Comparison of ENCODE assay signal across 15 cellular contexts in the genomic region with DNA sequence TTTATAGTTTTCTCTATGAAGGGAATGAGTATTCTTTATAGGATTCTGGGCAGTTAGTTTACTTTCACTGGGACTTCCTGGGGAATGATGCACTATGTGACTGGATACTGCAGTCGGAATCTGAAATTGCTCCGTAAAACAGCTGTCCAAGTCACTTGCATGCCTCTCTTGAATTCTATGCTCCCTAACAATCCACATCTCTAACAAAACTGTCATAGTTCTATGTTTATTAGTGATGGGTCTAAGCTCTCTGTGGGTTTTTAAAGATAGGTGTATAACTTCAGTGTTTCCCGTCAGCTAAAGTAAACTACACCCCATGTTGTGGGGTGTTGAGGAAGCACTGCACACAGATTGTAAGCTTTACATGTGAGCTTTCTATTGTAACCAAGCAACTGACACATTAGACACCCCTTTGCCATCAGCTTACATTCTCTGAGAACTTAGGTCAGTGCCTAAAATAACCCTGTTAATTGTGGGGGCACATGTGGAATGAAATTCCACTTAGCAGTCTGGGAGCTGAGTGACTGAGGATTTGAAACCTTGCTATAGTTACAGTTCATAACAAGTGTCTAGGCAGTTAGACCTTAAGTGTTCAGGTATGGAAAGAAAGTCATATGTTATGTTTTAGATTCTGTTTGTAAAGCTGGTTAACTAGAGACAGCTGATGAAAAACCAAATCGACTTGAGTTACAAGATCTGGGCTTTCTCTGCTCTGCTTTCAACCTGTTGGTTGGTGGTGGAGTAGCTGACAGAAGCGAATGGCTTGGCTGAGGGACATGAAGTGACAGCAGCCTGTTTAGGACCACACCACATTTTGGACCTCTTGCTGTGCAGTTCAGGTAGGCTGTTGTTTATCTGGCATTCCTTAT.
DNase-seq lines count a peak whose midpoint lies in the region; ATAC-seq and TF ChIP-seq lines count a peak whose summit lies in the region.
"Had no signal": no experiment of that assay in that cellular context is flagged by ENCODE, and none has a peak within 500 bp of the region (broad histone marks: within the 10 kb centered on the region; RNA-seq: fewer than 3 reads in every experiment).

No MANE protein-coding gene starts in this region.

- WGBS in heart left ventricle, 4 donors = 28 to 40% (median 36%) methylated on average over 5 of the region's 5 CpGs
- WGBS in H9 (ENCODE audit: extremely low coverage, insufficient read length, low lambda C conversion rate) = no CpG with 5 or more reads among the region's 5 CpGs

- H3K36me3 Mint-ChIP-seq in H9 (ENCODE audit: insufficient read depth in 1 of 3, low read depth in 3 of 3) = no peaks in the 10 kb centered on the region

- intact Hi-C loops in heart left ventricle (cut with DNase I) = loop anchor here in 2 of 10 donors (2.0 kb wide), 1 partner anchor 22 kb away; no protein-coding TSS in a partner anchor

- H3K18ac ChIP-seq in H9 (ENCODE audit: insufficient read length, low read depth, low read length) = no peak overlapping the region

- H2AFZ ChIP-seq in H9 (ENCODE audit: low read length) = no peak overlapping the region

- no peak overlapping the region for H4K5ac ChIP-seq in H9 (ENCODE audit: insufficient read length, low read depth, low read length)

- no peak for TF ChIP-seq CTCF in heart left ventricle (IDR thresholded peaks at IDR 0.05)
- no peak for TF ChIP-seq CTCF in H9 (conservative IDR thresholded peaks at IDR 0.05)

- H2BK15ac ChIP-seq in H9 (ENCODE audit: low read depth, low read length) = no peak overlapping the region

- no peak overlapping the region for H3K56ac ChIP-seq in H9 (ENCODE audit: insufficient read length, low read depth, low read length)

- DNase-seq in AG08396 (ENCODE audit: low spot score) = peak; percentile 41
- DNase-seq in SJSA1 (ENCODE audit: low read depth in 1 of 2, low spot score in 2 of 2) = no peak
- DNase-seq in heart left ventricle = peak in 3 of 5 donors; percentile 21 to 37 (median 35)
- DNase-seq in H9 = no peak
- DNase-seq in NCI-H446 (lab: John Stamatoyannopoulos, UW) = no peak
- DNase-seq: KBM-7, NCI-H187, NCI-H774, SHP77 treated with DMSO at 0.1 percent for 48 hours, upper lobe of left lung had no signal

- no peaks in the 10 kb centered on the region; the same call in 1 of the 2 replicates for H3K27me3 Mint-ChIP-seq in H9 (ENCODE audit: low read depth)

- H2BK120ac ChIP-seq in H9 (ENCODE audit: low read depth, low read length, poor library complexity, severe bottlenecking) = no peak overlapping the region

- H2AK5ac ChIP-seq in H9 (ENCODE audit: insufficient read length, low read length) = no peak overlapping the region

- H4K8ac ChIP-seq in H9 (replicated peaks; ENCODE audit: insufficient read length, low read depth, low read length) = no peak overlapping the region

- no peaks in the 10 kb centered on the region for H3K9me3 Mint-ChIP-seq in H9

- no peak overlapping the region for H3K4ac ChIP-seq in H9 (ENCODE audit: low read depth, low read length)

- no peak overlapping the region for H4K91ac ChIP-seq in H9 (ENCODE audit: insufficient read length, low read depth, low read length)

- H3K36me3 ChIP-seq in SJSA1 (no peaks in the 10 kb centered on the region), heart left ventricle (no peaks in the 10 kb centered on the region), rectal smooth muscle tissue (ENCODE audit: control insufficient read depth, insufficient read depth, low read length) (no peaks in the 10 kb centered on the region)
- H3K36me3 ChIP-seq: BLaER1 treated with 17β-estradiol and CSF1 and Interleukin-3, amounts not matched to agents 10 nM and 100 nM; breast epithelium; upper lobe of left lung had no signal

- no peak overlapping the region for H3K27ac Mint-ChIP-seq in H9

- H3K27me3 ChIP-seq in SJSA1 (replicated peaks) (no peaks in the 10 kb centered on the region), heart left ventricle (no peaks in the 10 kb centered on the region), rectal smooth muscle tissue (ENCODE audit: control insufficient read depth, insufficient read depth, low read length) (no peaks in the 10 kb centered on the region), H9 (ENCODE audit: insufficient read depth, low read length) (no peaks in the 10 kb centered on the region)
- H3K27me3 ChIP-seq: BLaER1 treated with 17β-estradiol and CSF1 and Interleukin-3, amounts not matched to agents 10 nM and 100 nM; breast epithelium; upper lobe of left lung had no signal

- no peaks in the 10 kb centered on the region for H3K79me1 ChIP-seq in H9 (ENCODE audit: insufficient read depth, low read depth, low read length, poor library complexity, severe bottlenecking)

- no peaks in the 10 kb centered on the region for H3K9me3 ChIP-seq in SJSA1 (replicated peaks)
- H3K9me3 ChIP-seq in heart left ventricle = no peaks in the 10 kb centered on the region
- H3K9me3 ChIP-seq in H9 (ENCODE audit: control insufficient read depth, low read depth, low read length) = no peaks in the 10 kb centered on the region
- H3K9me3 ChIP-seq: BLaER1 treated with 17β-estradiol and CSF1 and Interleukin-3, amounts not matched to agents 10 nM and 100 nM; breast epithelium; upper lobe of left lung had no signal

- H3K27ac ChIP-seq in SJSA1 (peak overlapping the region; percentile 20), heart left ventricle (peak overlapping the region; percentile 53 to 93 (median 84)), rectal smooth muscle tissue (ENCODE audit: low read depth, low read length) (peak overlapping the region; percentile 78), H9 (ENCODE audit: insufficient read length, low read depth, low read length) (no peak overlapping the region)
- H3K27ac ChIP-seq: BLaER1 treated with 17β-estradiol and CSF1 and Interleukin-3, amounts not matched to agents 10 nM and 100 nM; breast epithelium; upper lobe of left lung had no signal

- no peak overlapping the region for H2BK12ac ChIP-seq in H9 (ENCODE audit: insufficient read length, low read depth, low read length)

- no peak overlapping the region for H3K4me3 Mint-ChIP-seq in H9

- H2BK5ac ChIP-seq in H9 (ENCODE audit: insufficient read length, low read length) = no peak overlapping the region

- H3K23me2 ChIP-seq in H9 (ENCODE audit: insufficient read length, low read depth, low read length, poor library complexity, severe bottlenecking) = no peaks in the 10 kb centered on the region

- H3K79me2 ChIP-seq in H9 (ENCODE audit: insufficient read depth, low read length) = no peaks in the 10 kb centered on the region

- H3K4me2 ChIP-seq in H9 (ENCODE audit: insufficient read depth, insufficient read length, low read length) = no peak overlapping the region

- no peaks in the 10 kb centered on the region for H4K20me1 ChIP-seq in H9 (ENCODE audit: control insufficient read depth, insufficient read depth, insufficient read length)
- H4K20me1 ChIP-seq: BLaER1 treated with 17β-estradiol and CSF1 and Interleukin-3, amounts not matched to agents 10 nM and 100 nM had no signal

- no peak overlapping the region for H2BK20ac ChIP-seq in H9 (ENCODE audit: low read depth, low read length, poor library complexity, severe bottlenecking)

- H3T11ph ChIP-seq in H9 (ENCODE audit: low read length) = no peak overlapping the region

- no peak overlapping the region for H3K9ac ChIP-seq in rectal smooth muscle tissue (ENCODE audit: low read length)
- H3K9ac ChIP-seq in H9 (ENCODE audit: extremely low read depth, insufficient read length, low read length) = no peak overlapping the region
- H3K9ac ChIP-seq: BLaER1 treated with 17β-estradiol and CSF1 and Interleukin-3, amounts not matched to agents 10 nM and 100 nM had no signal

- no peaks in the 10 kb centered on the region for H3K4me1 Mint-ChIP-seq in H9

- ATAC-seq in heart left ventricle (peak; percentile 88 to 93 (median 92)), HG02623 (IDR thresholded peaks at IDR 0.05; ENCODE audit: unreplicated experiment) (no peak), GM21717 (IDR thresholded peaks at IDR 0.05; ENCODE audit: unreplicated experiment) (no peak)

- no peak overlapping the region for H3K4me3 ChIP-seq in SJSA1
- H3K4me3 ChIP-seq in heart left ventricle = peak overlapping the region; percentile 21 to 64 (median 52)
- H3K4me3 ChIP-seq in rectal smooth muscle tissue (ENCODE audit: low read length) = peak overlapping the region; percentile 29
- H3K4me3 ChIP-seq: BLaER1 treated with 17β-estradiol and CSF1 and Interleukin-3, amounts not matched to agents 10 nM and 100 nM; breast epithelium; upper lobe of left lung had no signal

- TF ChIP-seq POLR2A in heart left ventricle (IDR thresholded peaks at IDR 0.05) = peak in 1 of 2 donors; percentile 53

- peaks cover 16% of the 10 kb centered on the region for H3K4me1 ChIP-seq in SJSA1 (replicated peaks)
- peaks cover 0 to 41% (median 21%) of the 10 kb centered on the region in 12 donors for H3K4me1 ChIP-seq in heart left ventricle
- peaks cover 18% of the 10 kb centered on the region for H3K4me1 ChIP-seq in rectal smooth muscle tissue (ENCODE audit: control insufficient read depth, insufficient read depth, low read length)
- no peaks in the 10 kb centered on the region for H3K4me1 ChIP-seq in H9 (ENCODE audit: insufficient read depth, low read length)
- H3K4me1 ChIP-seq: breast epithelium, upper lobe of left lung had no signal

- no peak overlapping the region for H3K23ac ChIP-seq in H9 (ENCODE audit: insufficient read length, low read depth, low read length)

- H3K14ac ChIP-seq in H9 (ENCODE audit: insufficient read depth, low read length) = no peak overlapping the region

Comparison
In these comparisons a context has a peak if more than half of its experiments do, and no peak if none do; other contexts are left out.
1. DNase-seq: peak in AG08396 (single experiment) and heart left ventricle (3 of 5); none in SJSA1 (0 of 2), H9 (single experiment) and NCI-H446 (0 of 2).
2. ATAC-seq: peak in heart left ventricle (4 of 4); none in HG02623 (single experiment) and GM21717 (single experiment).